ENCODE assay signal across 1 cellular context in the genomic region with DNA sequence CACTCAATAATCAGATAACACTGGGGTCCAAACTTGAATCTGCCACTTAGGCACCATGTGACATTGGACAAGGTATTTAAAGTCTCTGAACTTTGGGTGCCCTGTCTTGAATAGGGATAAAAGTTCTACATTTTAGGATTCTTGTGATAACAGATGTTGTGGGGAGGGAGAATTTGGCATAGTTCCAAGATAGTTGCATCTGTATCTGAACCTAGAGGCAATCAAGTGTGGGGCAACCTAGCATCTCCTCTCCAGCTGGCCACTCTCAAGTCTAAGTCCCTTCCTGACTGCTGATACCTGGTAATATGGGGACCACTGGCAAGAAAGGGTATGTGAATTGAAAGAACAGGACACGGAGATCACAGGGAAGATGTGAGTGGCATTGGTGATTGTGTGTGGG.
TF ChIP-seq lines count a peak whose summit lies in the region.

No MANE protein-coding gene starts in this region.

TF ChIP-seq in WTC11, 78 proteins besides CTCF, POLR2A, EP300 and RAD21 (continued from another document):
- TF ChIP-seq, protein P1, sequence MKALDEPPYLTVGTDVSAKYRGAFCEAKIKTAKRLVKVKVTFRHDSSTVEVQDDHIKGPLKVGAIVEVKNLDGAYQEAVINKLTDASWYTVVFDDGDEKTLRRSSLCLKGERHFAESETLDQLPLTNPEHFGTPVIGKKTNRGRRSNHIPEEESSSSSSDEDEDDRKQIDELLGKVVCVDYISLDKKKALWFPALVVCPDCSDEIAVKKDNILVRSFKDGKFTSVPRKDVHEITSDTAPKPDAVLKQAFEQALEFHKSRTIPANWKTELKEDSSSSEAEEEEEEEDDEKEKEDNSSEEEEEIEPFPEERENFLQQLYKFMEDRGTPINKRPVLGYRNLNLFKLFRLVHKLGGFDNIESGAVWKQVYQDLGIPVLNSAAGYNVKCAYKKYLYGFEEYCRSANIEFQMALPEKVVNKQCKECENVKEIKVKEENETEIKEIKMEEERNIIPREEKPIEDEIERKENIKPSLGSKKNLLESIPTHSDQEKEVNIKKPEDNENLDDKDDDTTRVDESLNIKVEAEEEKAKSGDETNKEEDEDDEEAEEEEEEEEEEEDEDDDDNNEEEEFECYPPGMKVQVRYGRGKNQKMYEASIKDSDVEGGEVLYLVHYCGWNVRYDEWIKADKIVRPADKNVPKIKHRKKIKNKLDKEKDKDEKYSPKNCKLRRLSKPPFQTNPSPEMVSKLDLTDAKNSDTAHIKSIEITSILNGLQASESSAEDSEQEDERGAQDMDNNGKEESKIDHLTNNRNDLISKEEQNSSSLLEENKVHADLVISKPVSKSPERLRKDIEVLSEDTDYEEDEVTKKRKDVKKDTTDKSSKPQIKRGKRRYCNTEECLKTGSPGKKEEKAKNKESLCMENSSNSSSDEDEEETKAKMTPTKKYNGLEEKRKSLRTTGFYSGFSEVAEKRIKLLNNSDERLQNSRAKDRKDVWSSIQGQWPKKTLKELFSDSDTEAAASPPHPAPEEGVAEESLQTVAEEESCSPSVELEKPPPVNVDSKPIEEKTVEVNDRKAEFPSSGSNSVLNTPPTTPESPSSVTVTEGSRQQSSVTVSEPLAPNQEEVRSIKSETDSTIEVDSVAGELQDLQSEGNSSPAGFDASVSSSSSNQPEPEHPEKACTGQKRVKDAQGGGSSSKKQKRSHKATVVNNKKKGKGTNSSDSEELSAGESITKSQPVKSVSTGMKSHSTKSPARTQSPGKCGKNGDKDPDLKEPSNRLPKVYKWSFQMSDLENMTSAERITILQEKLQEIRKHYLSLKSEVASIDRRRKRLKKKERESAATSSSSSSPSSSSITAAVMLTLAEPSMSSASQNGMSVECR (CRISPR knock-in tag; IDR thresholded peaks at IDR 0.05; ENCODE audit: borderline replicate concordance), result no peak
- TF ChIP-seq, protein P2, sequence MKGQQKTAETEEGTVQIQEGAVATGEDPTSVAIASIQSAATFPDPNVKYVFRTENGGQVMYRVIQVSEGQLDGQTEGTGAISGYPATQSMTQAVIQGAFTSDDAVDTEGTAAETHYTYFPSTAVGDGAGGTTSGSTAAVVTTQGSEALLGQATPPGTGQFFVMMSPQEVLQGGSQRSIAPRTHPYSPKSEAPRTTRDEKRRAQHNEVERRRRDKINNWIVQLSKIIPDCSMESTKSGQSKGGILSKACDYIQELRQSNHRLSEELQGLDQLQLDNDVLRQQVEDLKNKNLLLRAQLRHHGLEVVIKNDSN (CRISPR knock-in tag; IDR thresholded peaks at IDR 0.05), result no peak
- no peak for TF ChIP-seq NFYB (CRISPR knock-in tag; conservative IDR thresholded peaks at IDR 0.05; ENCODE audit: low read depth)
- TF ChIP-seq ZNF423 (CRISPR knock-in tag; IDR thresholded peaks at IDR 0.05), result no peak
- no peak for TF ChIP-seq SOX15 (CRISPR knock-in tag; IDR thresholded peaks at IDR 0.05)
